Comparison of ENCODE assay signal across 8 cellular contexts in the genomic region with DNA sequence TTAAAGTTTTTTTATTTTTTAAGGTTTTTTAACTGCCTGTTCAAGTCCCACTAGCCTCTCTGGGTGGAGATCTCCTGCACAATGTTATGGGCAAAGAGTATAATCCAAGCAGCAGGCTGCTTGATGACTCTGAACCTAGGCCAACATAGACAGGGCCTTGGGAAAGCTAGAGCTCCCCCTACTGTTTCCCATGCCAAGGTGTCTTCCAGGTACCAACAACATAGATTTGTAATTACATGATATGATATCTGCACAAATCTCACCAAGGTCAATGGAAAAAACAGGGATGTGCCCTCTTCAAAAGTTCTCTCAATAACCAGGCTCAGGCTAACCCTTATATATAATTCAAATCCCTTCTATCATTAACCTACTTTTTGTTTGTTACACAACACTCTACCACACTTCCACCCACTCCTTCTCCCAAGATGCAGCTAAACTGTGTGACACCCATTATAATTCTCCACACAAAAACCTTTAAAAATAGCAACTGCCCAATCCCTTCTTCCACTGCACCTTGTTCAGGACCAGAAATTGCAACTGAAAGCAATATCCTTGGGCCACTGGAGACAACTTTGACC. TPM values are rescaled to one million over a fixed set of nuclear protein-coding genes. Genes with fewer than 3 reads are reported as not detected.
DNase-seq lines count a peak whose midpoint lies in the region; ATAC-seq, FAIRE-seq and TF ChIP-seq lines count a peak whose summit lies in the region.

No MANE protein-coding gene starts in this region.

- H3K4me1 ChIP-seq in esophagus muscularis mucosa (no peaks in the 10 kb centered on the region), upper lobe of right lung (peaks cover 3% of the 10 kb centered on the region), suprapubic skin (no peaks in the 10 kb centered on the region)

- intact Hi-C loops in esophagus muscularis mucosa (cut with DNase I) (no loop called here), upper lobe of right lung (cut with DNase I) (no loop called here)

- peak; percentile 95 for ATAC-seq in upper lobe of right lung

- H3K36me3 Mint-ChIP-seq in nephron progenitor cell (ENCODE audit: low read depth) = peaks cover 46% of the 10 kb centered on the region

- no peaks in the 10 kb centered on the region for H3K4me1 Mint-ChIP-seq in nephron progenitor cell

- TF ChIP-seq POLR2A in GM12891 (IDR thresholded peaks at IDR 0.05; ENCODE audit: low read depth, low read length) (no peak), esophagus muscularis mucosa (IDR thresholded peaks at IDR 0.05; ENCODE audit: low read depth) (no peak), suprapubic skin (IDR thresholded peaks at IDR 0.05) (no peak)

- TF ChIP-seq CTCF in esophagus muscularis mucosa (IDR thresholded peaks at IDR 0.05) = peak; percentile 43 to 69 (median 60)
- TF ChIP-seq CTCF in nephron progenitor cell (IDR thresholded peaks at IDR 0.05) = peak; percentile 61
- peak; percentile 68 for TF ChIP-seq CTCF in upper lobe of right lung (IDR thresholded peaks at IDR 0.05)
- TF ChIP-seq CTCF in suprapubic skin (IDR thresholded peaks at IDR 0.05) = peak in 1 of 2 donors; percentile 59

- H3K27me3 Mint-ChIP-seq in nephron progenitor cell (ENCODE audit: low read depth, poor library complexity) = no peaks in the 10 kb centered on the region

- FAIRE-seq in GM12891 (lab: Jason Lieb, UNC) = no peak

- H3K4me3 Mint-ChIP-seq in nephron progenitor cell = no peak overlapping the region

- DNase-seq in AG08395 (ENCODE audit: low spot score) (peak; percentile 54), GM12891 (ENCODE audit: insufficient read length, low spot score) (peak; percentile 20), NCI-H2029 (lab: John Stamatoyannopoulos, UW) (peak; percentile 23), esophagus muscularis mucosa (ENCODE audit: extremely low spot score) (no peak), nephron progenitor cell (peak; percentile 26), upper lobe of right lung (no peak), suprapubic skin (ENCODE audit: low spot score in 2 of 2) (no peak)
- peak; percentile 14 to 45 for DNase-seq in activated CD4-positive, alpha-beta T cell treated with anti-CD3 and anti-CD28 coated beads, Interleukin-2, amount 50 U/mL, for 4 hours

- H3K27ac Mint-ChIP-seq in nephron progenitor cell = no peak overlapping the region

- H3K27me3 ChIP-seq in esophagus muscularis mucosa (no peaks in the 10 kb centered on the region), upper lobe of right lung (no peaks in the 10 kb centered on the region), suprapubic skin (no peaks in the 10 kb centered on the region)

- H3K36me3 ChIP-seq in esophagus muscularis mucosa = peaks cover 13 to 80% (median 58%) of the 10 kb centered on the region in 4 donors
- H3K36me3 ChIP-seq in upper lobe of right lung = peaks cover 61% of the 10 kb centered on the region
- peaks cover 62% of the 10 kb centered on the region for H3K36me3 ChIP-seq in suprapubic skin

- H3K27ac ChIP-seq in esophagus muscularis mucosa (replicated peaks in 1 of 4) = no peak overlapping the region
- no peak overlapping the region for H3K27ac ChIP-seq in upper lobe of right lung
- H3K27ac ChIP-seq in suprapubic skin = no peak overlapping the region

- no peaks in the 10 kb centered on the region for H3K9me3 ChIP-seq in esophagus muscularis mucosa
- no peaks in the 10 kb centered on the region for H3K9me3 ChIP-seq in upper lobe of right lung
- H3K9me3 ChIP-seq in suprapubic skin = no peaks in the 10 kb centered on the region

- no peaks in the 10 kb centered on the region for H3K9me3 Mint-ChIP-seq in nephron progenitor cell

- H3K4me3 ChIP-seq in esophagus muscularis mucosa (no peak overlapping the region), upper lobe of right lung (no peak overlapping the region), suprapubic skin (no peak overlapping the region)

- no peak for TF ChIP-seq EP300 in esophagus muscularis mucosa (IDR thresholded peaks at IDR 0.05)
- TF ChIP-seq EP300 in suprapubic skin (IDR thresholded peaks at IDR 0.05) = no peak

TF ChIP-seq in GM12891, 5 proteins besides CTCF, POLR2A, EP300 and RAD21:
- TF ChIP-seq POLR2AphosphoS5 (IDR thresholded peaks at IDR 0.05; ENCODE audit: low read depth, low read length) (no peak), TAF1 (IDR thresholded peaks at IDR 0.05; ENCODE audit: low read depth, low read length) (no peak), POU2F2 (IDR thresholded peaks at IDR 0.05; ENCODE audit: low read depth, low read length) (no peak), SPI1 (IDR thresholded peaks at IDR 0.05; ENCODE audit: low read depth, low read length) (no peak), PAX5 (IDR thresholded peaks at IDR 0.05; ENCODE audit: insufficient read depth, low read length, severe bottlenecking) (no peak)
TF ChIP-seq in GM12891: peak in this region for 0.

RNA-seq across cellular contexts. Expression of a gene that starts 43.8 kb away (rescaled TPM):
- polyA plus RNA-seq in GM12891 (2012; ENCODE audit: low read depth, missing spikeins) = 11.4 TPM
- total RNA-seq in esophagus muscularis mucosa = 10 to 100 TPM; 27.8 to 50.5 (median 42.6) TPM
- total RNA-seq in upper lobe of right lung = 26.4 TPM
- 10 to 100 TPM; 33.6 to 50.9 (median 41.7) TPM for total RNA-seq in suprapubic skin

RNA-seq across cellular contexts. Expression of a gene that starts 49.7 kb away (rescaled TPM):
- 60.4 TPM for polyA plus RNA-seq in GM12891 (2012; ENCODE audit: low read depth, missing spikeins)
- total RNA-seq in esophagus muscularis mucosa = 10 to 100 TPM; 16.2 to 34.6 (median 24.9) TPM
- 80.3 TPM for total RNA-seq in upper lobe of right lung
- total RNA-seq in suprapubic skin = 10 to 100 TPM; 21.7 to 64.0 (median 52.8) TPM

Comparison
In these comparisons a context has a peak if more than half of its experiments do, and no peak if none do; other contexts are left out.
1. DNase-seq: peak in AG08395 (single experiment), GM12891 (single experiment), NCI-H2029 (single experiment), activated CD4-positive, alpha-beta T cell treated with anti-CD3 and anti-CD28 coated beads, Interleukin-2, amount 50 U/mL, for 4 hours (2 of 2) and nephron progenitor cell (single experiment); none in esophagus muscularis mucosa (single experiment), upper lobe of right lung (single experiment) and suprapubic skin (0 of 2).